Comparison of ENCODE assay signal across 19 cellular contexts in the genomic region with DNA sequence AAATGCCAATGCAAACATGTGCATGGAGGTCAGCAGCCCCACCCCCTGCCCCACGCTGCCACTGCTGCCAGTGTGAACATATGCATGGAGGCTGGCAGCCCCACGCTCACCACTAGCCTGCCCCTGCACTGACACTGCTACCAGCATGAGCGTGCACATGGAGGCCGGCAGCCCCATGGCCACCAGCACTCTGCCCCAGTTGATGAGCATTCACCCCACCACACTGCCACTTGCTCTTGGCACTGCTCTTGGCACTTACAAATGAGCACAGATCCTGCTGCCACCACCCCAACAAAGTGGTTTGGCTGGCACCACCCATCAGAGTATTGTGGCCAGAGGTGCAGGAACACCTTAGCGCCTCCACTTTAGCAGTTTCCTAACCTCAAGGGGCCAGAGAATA.
DNase-seq lines count a peak whose midpoint lies in the region; ATAC-seq, FAIRE-seq and TF ChIP-seq lines count a peak whose summit lies in the region.
"Had no signal": no experiment of that assay in that cellular context is flagged by ENCODE, and none has a peak within 500 bp of the region (broad histone marks: within the 10 kb centered on the region; RNA-seq: fewer than 3 reads in every experiment).

No MANE protein-coding gene starts in this region.

- TF ChIP-seq CTCF in cardiac muscle cell (IDR thresholded peaks at IDR 0.05; ENCODE audit: low read depth, low read length): no peak
- TF ChIP-seq CTCF in RWPE2 (IDR thresholded peaks at IDR 0.05; ENCODE audit: poor library complexity, severe bottlenecking): no peak
- no peak for TF ChIP-seq CTCF in H1 (IDR thresholded peaks at IDR 0.05; ENCODE audit: control extremely low read depth in 1 of 3, insufficient read depth in 1 of 3, low read depth in 1 of 3, low read length in 3 of 3)

- H3K4me3 Mint-ChIP-seq in stimulated activated effector memory CD8-positive, alpha-beta T cell treated with anti-CD3 and anti-CD28 coated beads, Interleukin-12 subunit alpha, Interleukin-12 subunit beta, amount 100 ng/mL, for 72 hours: no peak overlapping the region
- H3K4me3 Mint-ChIP-seq: B cell; CD8-positive, alpha-beta T cell; HFFc6 had no signal

- H3K27me3 ChIP-seq in cardiac muscle cell (no peaks in the 10 kb centered on the region), RWPE2 (ENCODE audit: insufficient read depth, poor library complexity, severe bottlenecking) (no peaks in the 10 kb centered on the region), H1 (replicated peaks in 1 of 4; ENCODE audit: control insufficient read depth in 3 of 4, extremely low read depth in 1 of 4, insufficient read depth in 3 of 4, low read length in 3 of 4) (no peaks in the 10 kb centered on the region), Karpas-422 (ENCODE audit: low read length) (no peaks in the 10 kb centered on the region)
- no peaks in the 10 kb centered on the region for H3K27me3 ChIP-seq in effector memory CD4-positive, alpha-beta T cell (replicated peaks; ENCODE audit: control insufficient read depth, insufficient read depth, low read length, poor library complexity, severe bottlenecking)
- H3K27me3 ChIP-seq: BLaER1 treated with 17β-estradiol and CSF1 and Interleukin-3, amounts not matched to agents 10 nM and 100 nM had no signal

- POLR2A ChIA-PET in H1 (lab: Charles Lee; ENCODE audit: partially characterized antibody): no interaction called here

- H2BK12ac ChIP-seq in H1 (ENCODE audit: low read depth, low read length): no peak overlapping the region

- DNase-seq in cardiac muscle cell (ENCODE audit: low read depth in 1 of 2, low spot score in 1 of 2): no peak
- no peak for DNase-seq in left cardiac atrium
- DNase-seq in RWPE2 (ENCODE audit: low spot score): peak; percentile 45
- DNase-seq in H1 (ENCODE audit: low read depth in 1 of 2, low spot score in 2 of 2): no peak
- DNase-seq in stimulated activated effector memory CD8-positive, alpha-beta T cell treated with anti-CD3 and anti-CD28 coated beads, Interleukin-12 subunit alpha, Interleukin-12 subunit beta, amount 100 ng/mL, for 72 hours (ENCODE audit: low spot score in 2 of 2): no peak
- DNase-seq in effector memory CD4-positive, alpha-beta T cell: no peak
- no peak for DNase-seq in Karpas-422
- DNase-seq in NAMALWA (ENCODE audit: low spot score): no peak
- DNase-seq: 8988T; Calu3; CD8-positive, alpha-beta T cell; DMS79 treated with DMSO at 0.1 percent for 48 hours; GF-D8; H7; HFFc6 had no signal

- H2BK5ac ChIP-seq in H1 (ENCODE audit: low read depth, low read length): no peak overlapping the region

- H2AK5ac ChIP-seq in H1 (ENCODE audit: low read depth, low read length): no peak overlapping the region

- intact Hi-C loops in left cardiac atrium (cut with DNase I): no loop called here

- H3K4ac ChIP-seq in H1 (replicated peaks; ENCODE audit: insufficient read length, low read depth, low read length): no peak overlapping the region

- H3K36me3 ChIP-seq in cardiac muscle cell (no peaks in the 10 kb centered on the region), RWPE2 (ENCODE audit: low read depth) (no peaks in the 10 kb centered on the region), H1 (ENCODE audit: control insufficient read depth in 2 of 4, insufficient read depth in 4 of 4, low read length in 3 of 4) (no peaks in the 10 kb centered on the region), Karpas-422 (ENCODE audit: insufficient read depth, low read length) (no peaks in the 10 kb centered on the region)
- H3K36me3 ChIP-seq in effector memory CD4-positive, alpha-beta T cell (ENCODE audit: control insufficient read depth, insufficient read depth, low read length): no peaks in the 10 kb centered on the region

- no peak overlapping the region for H2BK120ac ChIP-seq in H1 (replicated peaks; ENCODE audit: low read depth, low read length)

- no peak overlapping the region for H3K23ac ChIP-seq in H1 (ENCODE audit: insufficient read length)

- no peak for TF ChIP-seq POLR2A in H1 (IDR thresholded peaks at IDR 0.05; ENCODE audit: control extremely low read depth in 1 of 2, low read depth in 2 of 2, low read length in 2 of 2)

- CTCF ChIA-PET in H1 (lab: Charles Lee; ENCODE audit: partially characterized antibody): interaction anchor here (0.7 kb wide), 1 partner anchor 39 kb away, joined by 3 read pairs; no protein-coding TSS in a partner anchor

- TF ChIP-seq EP300 in H1 (IDR thresholded peaks at IDR 0.05; ENCODE audit: borderline replicate concordance in 1 of 2, low read depth in 2 of 2, low read length in 2 of 2): no peak

- H3K18ac ChIP-seq in H1 (ENCODE audit: extremely low read depth, low read length): no peak overlapping the region

- H3K4me1 Mint-ChIP-seq in stimulated activated effector memory CD8-positive, alpha-beta T cell treated with anti-CD3 and anti-CD28 coated beads, Interleukin-12 subunit alpha, Interleukin-12 subunit beta, amount 100 ng/mL, for 72 hours: no peaks in the 10 kb centered on the region
- H3K4me1 Mint-ChIP-seq: B cell had no signal

- TF ChIP-seq RAD21 in H1 (IDR thresholded peaks at IDR 0.05 in 1 of 2, conservative IDR thresholded peaks at IDR 0.05 in 1 of 2; ENCODE audit: low read depth in 2 of 2, low read length in 2 of 2): no peak

- H3K14ac ChIP-seq in H1 (ENCODE audit: insufficient read length): no peak overlapping the region

- H3K4me2 ChIP-seq in H1 (ENCODE audit: insufficient read depth in 1 of 2, low read depth in 2 of 2, low read length in 2 of 2) (no peak overlapping the region), Karpas-422 (ENCODE audit: low read depth, low read length, poor library complexity, severe bottlenecking) (no peak overlapping the region)
- H3K4me2 ChIP-seq: BLaER1 treated with 17β-estradiol and CSF1 and Interleukin-3, amounts not matched to agents 10 nM and 100 nM had no signal

- H4K91ac ChIP-seq in H1 (replicated peaks; ENCODE audit: insufficient read length, low read length): no peak overlapping the region

- H4K20me1 ChIP-seq in H1 (replicated peaks in 1 of 2; ENCODE audit: control insufficient read depth in 1 of 2, insufficient read depth in 2 of 2, low read length in 2 of 2): no peaks in the 10 kb centered on the region
- no peaks in the 10 kb centered on the region for H4K20me1 ChIP-seq in Karpas-422 (ENCODE audit: insufficient read depth, low read depth, low read length)
- H4K20me1 ChIP-seq: BLaER1 treated with 17β-estradiol and CSF1 and Interleukin-3, amounts not matched to agents 10 nM and 100 nM had no signal

- H2AFZ ChIP-seq in H1 (ENCODE audit: low read length) (peak overlapping the region; percentile 58; the same call in 1 of the 2 replicates), Karpas-422 (ENCODE audit: low read length) (no peak overlapping the region)

- ATAC-seq in left cardiac atrium (no peak), RWPE2 (ENCODE audit: low read depth) (no peak)
- peak; percentile 34 for ATAC-seq in stimulated activated effector memory CD8-positive, alpha-beta T cell treated with anti-CD3 and anti-CD28 coated beads, Interleukin-12 subunit alpha, Interleukin-12 subunit beta, amount 100 ng/mL, for 72 hours
- ATAC-seq: CD8-positive, alpha-beta T cell; HCT116 had no signal

- H3K36me3 Mint-ChIP-seq in stimulated activated effector memory CD8-positive, alpha-beta T cell treated with anti-CD3 and anti-CD28 coated beads, Interleukin-12 subunit alpha, Interleukin-12 subunit beta, amount 100 ng/mL, for 72 hours: no peaks in the 10 kb centered on the region
- H3K36me3 Mint-ChIP-seq: CD8-positive, alpha-beta T cell had no signal

- H3K27ac Mint-ChIP-seq in stimulated activated effector memory CD8-positive, alpha-beta T cell treated with anti-CD3 and anti-CD28 coated beads, Interleukin-12 subunit alpha, Interleukin-12 subunit beta, amount 100 ng/mL, for 72 hours: no peak overlapping the region
- H3K27ac Mint-ChIP-seq: B cell; CD8-positive, alpha-beta T cell; HFFc6 had no signal

- H3K9me3 Mint-ChIP-seq in stimulated activated effector memory CD8-positive, alpha-beta T cell treated with anti-CD3 and anti-CD28 coated beads, Interleukin-12 subunit alpha, Interleukin-12 subunit beta, amount 100 ng/mL, for 72 hours: no peaks in the 10 kb centered on the region
- H3K9me3 Mint-ChIP-seq: HFFc6 had no signal

- no peak for FAIRE-seq in H1 (lab: Jason Lieb, UNC)

- peak overlapping the region; percentile 23 for H3K27ac ChIP-seq in cardiac muscle cell
- no peak overlapping the region for H3K27ac ChIP-seq in RWPE2 (ENCODE audit: poor library complexity, severe bottlenecking)
- H3K27ac ChIP-seq in H1 (ENCODE audit: low read depth, low read length): no peak overlapping the region
- H3K27ac ChIP-seq in effector memory CD4-positive, alpha-beta T cell (ENCODE audit: insufficient read depth, low read length, poor library complexity, severe bottlenecking): no peak overlapping the region
- H3K27ac ChIP-seq in Karpas-422 (ENCODE audit: low read length): no peak overlapping the region
- H3K27ac ChIP-seq: BLaER1 treated with 17β-estradiol and CSF1 and Interleukin-3, amounts not matched to agents 10 nM and 100 nM; HL-60 had no signal

- H2BK20ac ChIP-seq in H1 (ENCODE audit: low read length): no peak overlapping the region

- H3K79me2 ChIP-seq in H1 (ENCODE audit: control insufficient read depth in 1 of 2, insufficient read depth in 2 of 2, low read length in 2 of 2) (no peaks in the 10 kb centered on the region), Karpas-422 (ENCODE audit: low read length) (peaks cover 29% of the 10 kb centered on the region)

- H3K4me3 ChIP-seq in cardiac muscle cell: no peak overlapping the region
- H3K4me3 ChIP-seq in RWPE2 (ENCODE audit: severe bottlenecking): no peak overlapping the region
- H3K4me3 ChIP-seq in H1 (ENCODE audit: extremely low read depth in 1 of 4, insufficient read depth in 2 of 4, low read depth in 3 of 4, low read length in 4 of 4): no peak overlapping the region
- H3K4me3 ChIP-seq in effector memory CD4-positive, alpha-beta T cell (ENCODE audit: insufficient read depth, low read depth, low read length, poor library complexity, severe bottlenecking): no peak overlapping the region
- no peak overlapping the region for H3K4me3 ChIP-seq in Karpas-422 (ENCODE audit: low read length)
- H3K4me3 ChIP-seq: BLaER1 treated with 17β-estradiol and CSF1 and Interleukin-3, amounts not matched to agents 10 nM and 100 nM had no signal

- WGBS in H1 (ENCODE audit: extremely low coverage in 1 of 2, insufficient coverage in 1 of 2, insufficient read length in 1 of 2, insufficient replicate concordance in 2 of 2, low coverage in 1 of 2, low lambda C conversion rate in 2 of 2, missing lambda C conversion rate in 1 of 2), 2 experiments: 96% methylated on average over 5 of the region's 5 CpGs; no CpG with 5 or more reads in 1 of the 2 experiments

- H4K8ac ChIP-seq in H1 (ENCODE audit: extremely low read depth, insufficient read depth, low read length): peak overlapping the region; percentile 53; the same call in 1 of the 2 replicates

- H3K9me2 ChIP-seq in Karpas-422 (replicated peaks; ENCODE audit: insufficient read depth, low read length): no peaks in the 10 kb centered on the region

- no peaks in the 10 kb centered on the region for H3K23me2 ChIP-seq in H1 (ENCODE audit: low read depth, low read length)

- no peak overlapping the region for H2BK15ac ChIP-seq in H1 (ENCODE audit: low read length)

- H4K5ac ChIP-seq in H1 (ENCODE audit: insufficient read length, low read depth, low read length): no peak overlapping the region

- H3K4me1 ChIP-seq in cardiac muscle cell (ENCODE audit: low read depth): no peaks in the 10 kb centered on the region
- peaks cover 9% of the 10 kb centered on the region for H3K4me1 ChIP-seq in RWPE2 (ENCODE audit: insufficient read depth, poor library complexity, severe bottlenecking)
- no peaks in the 10 kb centered on the region; a peak in 1 of 7 replicates for H3K4me1 ChIP-seq in H1 (replicated peaks in 1 of 4; ENCODE audit: control insufficient read depth in 3 of 4, insufficient read depth in 4 of 4, low read length in 3 of 4)
- H3K4me1 ChIP-seq in effector memory CD4-positive, alpha-beta T cell (ENCODE audit: control insufficient read depth, insufficient read depth, low read length, poor library complexity, severe bottlenecking): no peaks in the 10 kb centered on the region
- no peaks in the 10 kb centered on the region for H3K4me1 ChIP-seq in Karpas-422 (ENCODE audit: low read length)
- H3K4me1 ChIP-seq: BLaER1 treated with 17β-estradiol and CSF1 and Interleukin-3, amounts not matched to agents 10 nM and 100 nM had no signal

- H3K9ac ChIP-seq in H1 (replicated peaks in 1 of 4; ENCODE audit: extremely low read depth in 1 of 4, low read depth in 3 of 4, low read length in 3 of 4): no peak overlapping the region
- no peak overlapping the region for H3K9ac ChIP-seq in Karpas-422 (ENCODE audit: low read length)
- H3K9ac ChIP-seq: BLaER1 treated with 17β-estradiol and CSF1 and Interleukin-3, amounts not matched to agents 10 nM and 100 nM had no signal

- H3K79me1 ChIP-seq in H1 (ENCODE audit: low read depth, low read length): no peaks in the 10 kb centered on the region

- H3K9me3 ChIP-seq in cardiac muscle cell (ENCODE audit: low read depth): no peaks in the 10 kb centered on the region
- no peaks in the 10 kb centered on the region for H3K9me3 ChIP-seq in RWPE2 (ENCODE audit: severe bottlenecking)
- H3K9me3 ChIP-seq in H1 (ENCODE audit: insufficient read depth in 2 of 2, low read depth in 1 of 2, low read length in 1 of 2): no peaks in the 10 kb centered on the region
- H3K9me3 ChIP-seq in effector memory CD4-positive, alpha-beta T cell (ENCODE audit: control insufficient read depth, low read length): no peaks in the 10 kb centered on the region
- H3K9me3 ChIP-seq in Karpas-422 (ENCODE audit: low read length): no peaks in the 10 kb centered on the region

- no peak overlapping the region for H3K56ac ChIP-seq in H1 (replicated peaks; ENCODE audit: insufficient read length, low read depth, low read length)
